Comparison of ENCODE assay signal across 8 cellular contexts in the genomic region with DNA sequence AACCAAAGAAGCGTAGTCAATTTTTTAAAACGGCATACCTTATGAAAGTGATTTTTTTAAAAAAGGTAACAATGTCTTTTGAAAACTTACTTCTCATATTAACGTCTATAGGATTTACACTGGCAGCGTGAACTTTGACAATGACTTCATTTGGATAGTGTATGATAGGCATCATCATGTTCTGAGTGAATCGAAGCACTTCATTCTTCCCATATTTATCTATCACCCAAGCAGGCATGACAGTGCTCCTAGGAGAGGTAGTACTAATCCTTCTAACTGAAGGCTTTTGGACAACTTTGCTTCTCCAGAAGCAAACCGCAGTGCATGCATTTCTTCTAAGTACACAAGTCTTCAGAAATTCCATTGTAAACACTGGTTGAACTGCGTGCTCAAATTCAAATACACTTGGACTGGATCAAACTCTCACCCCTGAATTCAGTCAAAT. TPM values are rescaled to one million over a fixed set of nuclear protein-coding genes. Genes with fewer than 3 reads are reported as not detected.
DNase-seq lines count a peak whose midpoint lies in the region; ATAC-seq and TF ChIP-seq lines count a peak whose summit lies in the region.

No MANE protein-coding gene starts in this region.

- no peaks in the 10 kb centered on the region for H3K9me3 ChIP-seq in spleen

- H3K4me1 Mint-ChIP-seq in activated CD8-positive, alpha-beta T cell treated with anti-CD3 and anti-CD28 coated beads for 36 hours (ENCODE audit: low read depth) = peaks cover 33% of the 10 kb centered on the region

- H3K4me1 ChIP-seq in spleen = peaks cover 7 to 73% (median 50%) of the 10 kb centered on the region in 6 donors

- POLR2A ChIA-PET in activated CD8-positive, alpha-beta T cell treated with anti-CD3 and anti-CD28 coated beads for 36 hours (lab: Charles Lee) = interaction anchor here (0.6 to 1.1 kb wide), 2 partner anchors 9 to 109 kb away, joined by 3 read pairs; no protein-coding TSS in a partner anchor

- H3K4me3 Mint-ChIP-seq in activated CD8-positive, alpha-beta T cell treated with anti-CD3 and anti-CD28 coated beads for 36 hours = peak overlapping the region; percentile 89

- H3K27me3 Mint-ChIP-seq in activated CD8-positive, alpha-beta T cell treated with anti-CD3 and anti-CD28 coated beads for 36 hours = no peaks in the 10 kb centered on the region

- H3K36me3 Mint-ChIP-seq in activated CD8-positive, alpha-beta T cell treated with anti-CD3 and anti-CD28 coated beads for 36 hours (ENCODE audit: low read depth) = peaks cover 7% of the 10 kb centered on the region

- H3K27me3 ChIP-seq in spleen (replicated peaks in 1 of 7) = no peaks in the 10 kb centered on the region

- intact Hi-C loops in activated CD8-positive, alpha-beta T cell treated with anti-CD3 and anti-CD28 coated beads for 36 hours (cut with micrococcal nuclease) = no loop called here
- intact Hi-C loops in spleen (cut with DNase I; ENCODE audit: low total_unique reads) = no loop called here

- H3K27ac ChIP-seq in spleen = peak overlapping the region; percentile 82 to 92 (median 88)

- no peaks in the 10 kb centered on the region for H3K9me3 Mint-ChIP-seq in activated CD8-positive, alpha-beta T cell treated with anti-CD3 and anti-CD28 coated beads for 36 hours

- H3K27ac Mint-ChIP-seq in activated CD8-positive, alpha-beta T cell treated with anti-CD3 and anti-CD28 coated beads for 36 hours = peak overlapping the region; percentile 95

- CTCF ChIA-PET in activated CD8-positive, alpha-beta T cell treated with anti-CD3 and anti-CD28 coated beads for 36 hours (lab: Charles Lee) = interaction anchor here (0.8 to 1.7 kb wide), 5 partner anchors 20 to 351 kb away, joined by 3 to 6 read pairs (median 4); no protein-coding TSS in a partner anchor

- no peak for TF ChIP-seq CTCF in activated CD8-positive, alpha-beta T cell treated with anti-CD3 and anti-CD28 coated beads for 36 hours (IDR thresholded peaks at IDR 0.05)
- no peak for TF ChIP-seq CTCF in spleen (IDR thresholded peaks at IDR 0.05 in 8 of 11, conservative IDR thresholded peaks at IDR 0.05 in 3 of 11)

- 19 to 29% (median 25%) methylated on average over 7 of the region's 7 CpGs for WGBS in spleen, 5 donors

- H3K4me3 ChIP-seq in iPS-11a (ENCODE audit: low read depth, low read length) (peak overlapping the region; percentile 89), spleen (peak overlapping the region; percentile 80 to 99 (median 91))

- TF ChIP-seq POLR2A in spleen (IDR thresholded peaks at IDR 0.05) = no peak

- no peaks in the 10 kb centered on the region for H3K36me3 ChIP-seq in spleen

- DNase-seq in NCI-H2227 treated with DMSO at 0.1 percent for 48 hours (lab: John Stamatoyannopoulos, UW) (peak; percentile 10), NCI-H2227 (lab: John Stamatoyannopoulos, UW; ENCODE audit: unreplicated experiment) (no peak), spleen (no peak), cerebellar cortex (ENCODE audit: low spot score) (no peak)
- DNase-seq in activated CD8-positive, alpha-beta T cell treated with anti-CD3 and anti-CD28 coated beads for 36 hours = no peak
- no peak for DNase-seq in stimulated activated CD4-positive, alpha-beta T cell treated with anti-CD3 and anti-CD28 coated beads, Interleukin-4, amount 100 ng/mL, for 1 hour

- ATAC-seq in HG03108 (IDR thresholded peaks at IDR 0.05; ENCODE audit: unreplicated experiment) = peak; percentile 6
- ATAC-seq in activated CD8-positive, alpha-beta T cell treated with anti-CD3 and anti-CD28 coated beads for 36 hours = peak; percentile 6

RNA-seq across cellular contexts. Expression of a gene that starts 0.6 kb away (rescaled TPM):
- 1 to 10 TPM; 8.4 to 9.6 TPM for total RNA-seq in activated CD8-positive, alpha-beta T cell treated with anti-CD3 and anti-CD28 coated beads for 36 hours
- total RNA-seq in spleen = 1 to 10 TPM; 3.9 to 9.1 (median 6.7) TPM
- 1 to 10 TPM; 4.7 to 8.2 (median 6.5) TPM for polyA plus RNA-seq in spleen

RNA-seq across cellular contexts. Expression of a gene that starts 0.7 kb away (rescaled TPM):
- total RNA-seq in activated CD8-positive, alpha-beta T cell treated with anti-CD3 and anti-CD28 coated beads for 36 hours = 10 to 100 TPM; 16.6 to 20.8 TPM
- 10 to 100 TPM; 16.4 to 27.9 (median 20.2) TPM for total RNA-seq in spleen
- 10 to 100 TPM; 18.2 to 23.1 (median 21.6) TPM for polyA plus RNA-seq in spleen
